27 cellular contexts compared by ENCODE assay signal in genomic region chr1:213281610-213282316, GRCh38.
DNase-seq lines count a peak whose midpoint lies in the region; ATAC-seq, FAIRE-seq and TF ChIP-seq lines count a peak whose summit lies in the region.
"Had no signal": no experiment of that assay in that cellular context is flagged by ENCODE, and none has a peak within 500 bp of the region (broad histone marks: within the 10 kb centered on the region; RNA-seq: fewer than 3 reads in every experiment).

No MANE protein-coding gene starts in this region.

- peaks cover 6% of the 10 kb centered on the region for H3K9me3 ChIP-seq in endodermal cell (ENCODE audit: control insufficient read depth, low read length)
- H3K9me3 ChIP-seq: BE2C, prostate gland, thyroid gland had no signal

- 63 to 79% methylated on average over 8 to 12 of the region's 13 CpGs for WGBS in endodermal cell (ENCODE audit: insufficient coverage in 1 of 2, insufficient read length in 1 of 2), 2 experiments

- no peak overlapping the region for H3K9ac ChIP-seq in endodermal cell (ENCODE audit: extremely low read depth, low read length, poor library complexity, severe bottlenecking)

- H3K36me3 ChIP-seq in H7 (replicated peaks; ENCODE audit: control insufficient read depth, insufficient read depth, low read length) = no peaks in the 10 kb centered on the region
- no peaks in the 10 kb centered on the region for H3K36me3 ChIP-seq in endodermal cell (ENCODE audit: control insufficient read depth, insufficient read depth, low read length)
- H3K36me3 ChIP-seq: BE2C, MG63, prostate gland, thyroid gland had no signal

- ATAC-seq in GM21390 (IDR thresholded peaks at IDR 0.05; ENCODE audit: unreplicated experiment) = no peak
- ATAC-seq: activated naive CD4-positive, alpha-beta T cell treated with anti-CD3 and anti-CD28 coated beads, Interleukin-2, amount 50 U/mL, for 72 hours; left ventricle myocardium superior; stimulated activated naive CD8-positive, alpha-beta T cell treated with anti-CD3 and anti-CD28 coated beads, Interleukin-15, amount 100 ng/mL, for 72 hours had no signal

- no peaks in the 10 kb centered on the region for H3K27me3 ChIP-seq in H7 (ENCODE audit: control insufficient read depth, insufficient read depth, low read length)
- no peaks in the 10 kb centered on the region for H3K27me3 ChIP-seq in endodermal cell (ENCODE audit: control insufficient read depth, insufficient read depth, low read length, poor library complexity, severe bottlenecking)
- H3K27me3 ChIP-seq: BE2C, thyroid gland had no signal

- H3K4me1 Mint-ChIP-seq in endodermal cell (peaks cover 31% of the 10 kb centered on the region), progenitor cell of endocrine pancreas (ENCODE audit: low read depth) (peaks cover 3% of the 10 kb centered on the region)
- H3K4me1 Mint-ChIP-seq: stimulated activated naive CD8-positive, alpha-beta T cell treated with anti-CD3 and anti-CD28 coated beads, Interleukin-15, amount 100 ng/mL, for 72 hours had no signal

- H3K36me3 Mint-ChIP-seq in endodermal cell (ENCODE audit: low read depth) (no peaks in the 10 kb centered on the region), progenitor cell of endocrine pancreas (ENCODE audit: insufficient read depth) (no peaks in the 10 kb centered on the region)
- H3K36me3 Mint-ChIP-seq: activated CD4-positive, alpha-beta memory T cell treated with anti-CD3 and anti-CD28 coated beads for 36 hours had no signal

- peaks cover 5% of the 10 kb centered on the region for H3K9me3 Mint-ChIP-seq in endodermal cell
- no peaks in the 10 kb centered on the region for H3K9me3 Mint-ChIP-seq in progenitor cell of endocrine pancreas (ENCODE audit: low read depth)

- TF ChIP-seq CTCF in endodermal cell (conservative IDR thresholded peaks at IDR 0.05) (no peak), progenitor cell of endocrine pancreas (IDR thresholded peaks at IDR 0.05; ENCODE audit: unreplicated experiment) (no peak)

- H3K4me1 ChIP-seq in endodermal cell (ENCODE audit: control insufficient read depth, insufficient read depth, low read length) = peaks cover 7% of the 10 kb centered on the region
- H3K4me1 ChIP-seq: BE2C, prostate gland, thyroid gland had no signal

- no peaks in the 10 kb centered on the region for H3K27me3 Mint-ChIP-seq in endodermal cell (ENCODE audit: insufficient read depth)
- no peaks in the 10 kb centered on the region for H3K27me3 Mint-ChIP-seq in progenitor cell of endocrine pancreas
- H3K27me3 Mint-ChIP-seq: activated CD4-positive, alpha-beta memory T cell treated with anti-CD3 and anti-CD28 coated beads for 36 hours; stimulated activated naive CD8-positive, alpha-beta T cell treated with anti-CD3 and anti-CD28 coated beads, Interleukin-15, amount 100 ng/mL, for 72 hours had no signal

- no peak for FAIRE-seq in urothelium cell line (lab: Jason Lieb, UNC)
- FAIRE-seq: bronchial epithelial cell, HTR-8/SVneo, TTC549 had no signal

- H3K27ac Mint-ChIP-seq in endodermal cell (no peak overlapping the region), progenitor cell of endocrine pancreas (peak overlapping the region; percentile 22)
- H3K27ac Mint-ChIP-seq: activated CD4-positive, alpha-beta memory T cell treated with anti-CD3 and anti-CD28 coated beads for 36 hours; activated naive CD4-positive, alpha-beta T cell treated with anti-CD3 and anti-CD28 coated beads, Interleukin-2, amount 50 U/mL, for 72 hours had no signal

- H3K4me3 Mint-ChIP-seq in endodermal cell (no peak overlapping the region), progenitor cell of endocrine pancreas (ENCODE audit: low read depth) (no peak overlapping the region)
- H3K4me3 Mint-ChIP-seq: activated CD4-positive, alpha-beta memory T cell treated with anti-CD3 and anti-CD28 coated beads for 36 hours; stimulated activated naive CD8-positive, alpha-beta T cell treated with anti-CD3 and anti-CD28 coated beads, Interleukin-15, amount 100 ng/mL, for 72 hours had no signal

- no peak overlapping the region for H3K27ac ChIP-seq in endodermal cell (ENCODE audit: low read depth, low read length)
- H3K27ac ChIP-seq: prostate gland, SK-N-MC, thyroid gland had no signal

- H3K4me3 ChIP-seq in H7 (ENCODE audit: insufficient read depth, low read depth, low read length) (no peak overlapping the region), endodermal cell (ENCODE audit: low read length) (peak overlapping the region; percentile 7)
- H3K4me3 ChIP-seq: MG63, prostate gland, SK-N-MC, thyroid gland had no signal

- DNase-seq in H7 (peak; percentile 45), endodermal cell (peak; percentile 68), left kidney (ENCODE audit: low read depth, low spot score) (peak; percentile 37), progenitor cell of endocrine pancreas (ENCODE audit: low spot score, unreplicated experiment) (no peak), urothelium cell line (ENCODE audit: low spot score) (no peak)
- DNase-seq in stimulated activated naive CD4-positive, alpha-beta T cell treated with Interleukin-2 at 50 U/mL for 16 hours (lab: John Stamatoyannopoulos, UW) = no peak
- DNase-seq: activated CD4-positive, alpha-beta memory T cell treated with anti-CD3 and anti-CD28 coated beads for 36 hours; activated CD4-positive, CD25-positive, alpha-beta regulatory T cell treated with anti-CD3 and anti-CD28 coated beads, Interleukin-2, amount 50 U/mL, for 72 hours; BE2C; effector CD8-positive, alpha-beta T cell; GDM1; HCEC 1CT; KBM-7; left ventricle myocardium superior; MG63; NCI-H2081 treated with DMSO at 0.1 percent for 48 hours; NCI-H774; stimulated activated CD4-positive, alpha-beta T cell treated with anti-CD3 and anti-CD28 coated beads, Interleukin-15, amount 100 ng/mL, for 24 hours; stimulated activated naive CD8-positive, alpha-beta T cell treated with anti-CD3 and anti-CD28 coated beads, Interleukin-15, amount 100 ng/mL, for 72 hours; thyroid gland had no signal

Comparison
In these comparisons a context has a peak if more than half of its experiments do, and no peak if none do; other contexts are left out.
1. DNase-seq: peak in H7 (single experiment), endodermal cell (single experiment) and left kidney (single experiment); none in progenitor cell of endocrine pancreas (single experiment), urothelium cell line (single experiment) and stimulated activated naive CD4-positive, alpha-beta T cell treated with Interleukin-2 at 50 U/mL for 16 hours (single experiment).